ENCODE assay signal across 1 cellular context in the genomic region with DNA sequence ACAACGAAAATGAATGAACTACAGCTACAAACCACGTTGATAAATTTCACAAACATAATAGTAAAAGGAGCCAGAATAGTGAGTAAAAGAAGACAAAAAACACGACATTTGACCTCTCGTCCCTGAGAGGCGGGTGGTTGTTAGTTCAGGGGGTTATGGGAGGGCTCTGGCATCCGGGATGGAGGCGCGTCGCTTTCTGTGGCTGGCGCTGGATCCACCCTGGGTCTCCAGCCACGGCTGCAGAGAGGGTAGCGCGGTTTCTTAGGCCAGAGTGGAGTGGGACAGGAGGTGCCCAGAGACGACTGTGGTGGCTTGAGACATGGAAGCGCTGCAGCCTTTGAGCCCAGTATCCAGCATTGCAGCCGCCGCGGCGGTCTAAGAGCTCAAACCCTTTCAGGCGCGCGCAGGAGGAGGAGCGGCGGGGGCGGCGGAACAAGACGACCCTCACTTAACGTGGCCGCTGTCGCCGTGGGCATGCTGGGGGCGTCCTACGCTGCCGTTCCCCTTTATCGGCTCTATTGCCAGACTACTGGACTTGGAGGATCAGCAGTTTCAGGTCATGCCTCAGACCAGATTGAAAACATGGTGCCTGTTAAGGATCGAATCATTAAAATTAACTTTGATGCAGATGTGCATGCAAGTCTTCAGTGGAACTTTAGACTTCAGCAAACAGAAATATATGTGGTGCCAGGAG.
TF ChIP-seq lines count a peak whose summit lies in the region.

No MANE protein-coding gene starts in this region.

TF ChIP-seq in HEK293, 187 proteins besides CTCF, POLR2A, EP300 and RAD21 (continued from another document):
- TF ChIP-seq ZNF518A (tag by site-specific recombination; conservative IDR thresholded peaks at IDR 0.05; ENCODE audit: low read depth) (0 out of 2 replicates have a peak, but pooled peaks have one; percentile 12), HOXD13 (CRISPR knock-in tag; IDR thresholded peaks at IDR 0.05; ENCODE audit: borderline replicate concordance) (no peak), ZNF221 (tag by site-specific recombination; IDR thresholded peaks at IDR 0.05; ENCODE audit: borderline replicate concordance) (no peak), ZBTB17 (tag by site-specific recombination; IDR thresholded peaks at IDR 0.05) (peak; percentile 83), ZNF510 (tag by site-specific recombination; IDR thresholded peaks at IDR 0.05; ENCODE audit: insufficient replicate concordance) (no peak), ZNF629 (tag by site-specific recombination; IDR thresholded peaks at IDR 0.05) (no peak), ZNF404 (tag by site-specific recombination; IDR thresholded peaks at IDR 0.05) (no peak), MEIS1 (CRISPR knock-in tag; IDR thresholded peaks at IDR 0.05; ENCODE audit: borderline replicate concordance) (no peak), ZBTB1 (tag by site-specific recombination; IDR thresholded peaks at IDR 0.05) (no peak)
- TF ChIP-seq, protein P1, sequence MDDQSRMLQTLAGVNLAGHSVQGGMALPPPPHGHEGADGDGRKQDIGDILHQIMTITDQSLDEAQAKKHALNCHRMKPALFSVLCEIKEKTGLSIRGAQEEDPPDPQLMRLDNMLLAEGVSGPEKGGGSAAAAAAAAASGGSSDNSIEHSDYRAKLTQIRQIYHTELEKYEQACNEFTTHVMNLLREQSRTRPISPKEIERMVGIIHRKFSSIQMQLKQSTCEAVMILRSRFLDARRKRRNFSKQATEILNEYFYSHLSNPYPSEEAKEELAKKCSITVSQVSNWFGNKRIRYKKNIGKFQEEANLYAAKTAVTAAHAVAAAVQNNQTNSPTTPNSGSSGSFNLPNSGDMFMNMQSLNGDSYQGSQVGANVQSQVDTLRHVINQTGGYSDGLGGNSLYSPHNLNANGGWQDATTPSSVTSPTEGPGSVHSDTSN (CRISPR knock-in tag; IDR thresholded peaks at IDR 0.05), result no peak
- TF ChIP-seq, protein P2, sequence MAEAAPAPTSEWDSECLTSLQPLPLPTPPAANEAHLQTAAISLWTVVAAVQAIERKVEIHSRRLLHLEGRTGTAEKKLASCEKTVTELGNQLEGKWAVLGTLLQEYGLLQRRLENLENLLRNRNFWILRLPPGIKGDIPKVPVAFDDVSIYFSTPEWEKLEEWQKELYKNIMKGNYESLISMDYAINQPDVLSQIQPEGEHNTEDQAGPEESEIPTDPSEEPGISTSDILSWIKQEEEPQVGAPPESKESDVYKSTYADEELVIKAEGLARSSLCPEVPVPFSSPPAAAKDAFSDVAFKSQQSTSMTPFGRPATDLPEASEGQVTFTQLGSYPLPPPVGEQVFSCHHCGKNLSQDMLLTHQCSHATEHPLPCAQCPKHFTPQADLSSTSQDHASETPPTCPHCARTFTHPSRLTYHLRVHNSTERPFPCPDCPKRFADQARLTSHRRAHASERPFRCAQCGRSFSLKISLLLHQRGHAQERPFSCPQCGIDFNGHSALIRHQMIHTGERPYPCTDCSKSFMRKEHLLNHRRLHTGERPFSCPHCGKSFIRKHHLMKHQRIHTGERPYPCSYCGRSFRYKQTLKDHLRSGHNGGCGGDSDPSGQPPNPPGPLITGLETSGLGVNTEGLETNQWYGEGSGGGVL (tag by site-specific recombination; IDR thresholded peaks at IDR 0.05), result no peak
